Comparison of ENCODE assay signal across 8 cellular contexts in genomic region chr1:211378844-211379243, GRCh38. TPM values are rescaled to one million over a fixed set of nuclear protein-coding genes. Genes with fewer than 3 reads are reported as not detected.
A peak's percentile ranks its signal among the peaks of the same experiment; 100 is the strongest.
DNase-seq lines count a peak whose midpoint lies in the region; ATAC-seq and TF ChIP-seq lines count a peak whose summit lies in the region.
"Had no signal": no experiment of that assay in that cellular context is flagged by ENCODE, and none has a peak within 500 bp of the region (broad histone marks: within the 10 kb centered on the region; RNA-seq: fewer than 3 reads in every experiment).

No MANE protein-coding gene starts in this region.

- ATAC-seq in GM21381 (IDR thresholded peaks at IDR 0.05; ENCODE audit: unreplicated experiment) (no peak), HG03095 (IDR thresholded peaks at IDR 0.05; ENCODE audit: unreplicated experiment) (no peak)

- no peak for TF ChIP-seq CTCF in epithelial cell of proximal tubule (conservative IDR thresholded peaks at IDR 0.05; ENCODE audit: low read depth, low read length)

- no peak overlapping the region for H3K4me3 ChIP-seq in epithelial cell of proximal tubule (ENCODE audit: low read depth, low read length)

- DNase-seq in GM04504 (ENCODE audit: low read depth) (peak; percentile 72), RKO (ENCODE audit: low spot score) (peak; percentile 51), epithelial cell of proximal tubule (ENCODE audit: low read depth) (peak; percentile 61), renal cortical epithelial cell (ENCODE audit: low read depth) (peak; percentile 77), UCSD-AML1 (lab: John Stamatoyannopoulos, UW; ENCODE audit: unreplicated experiment) (no peak)
- DNase-seq: GOT3 had no signal

RNA-seq across cellular contexts. Expression of gene TRAF5, which starts 52.2 kb away (rescaled TPM):
- 6.4 and 9.1 TPM in 2 replicates for total RNA-seq in epithelial cell of proximal tubule
- 9.0 and 19.4 TPM in 2 replicates for total RNA-seq in renal cortical epithelial cell
